In genomic region chr10:122587099-122587725, GRCh38 we compare ENCODE assay signal across 16 cellular contexts. TPM values are rescaled to one million over a fixed set of nuclear protein-coding genes. Genes with fewer than 3 reads are reported as not detected.
DNase-seq lines count a peak whose midpoint lies in the region; ATAC-seq and TF ChIP-seq lines count a peak whose summit lies in the region.
"Had no signal": no experiment of that assay in that cellular context is flagged by ENCODE, and none has a peak within 500 bp of the region (broad histone marks: within the 10 kb centered on the region; RNA-seq: fewer than 3 reads in every experiment).

No MANE protein-coding gene starts in this region.

- H3K4me1 ChIP-seq in HEK293 (ENCODE audit: control insufficient read depth, insufficient read depth, low read length) (no peaks in the 10 kb centered on the region), osteoblast (ENCODE audit: insufficient read depth, low read length) (no peaks in the 10 kb centered on the region), sigmoid colon (no peaks in the 10 kb centered on the region)
- H3K4me1 ChIP-seq: Caco-2 had no signal

- no peaks in the 10 kb centered on the region for H3K9me3 Mint-ChIP-seq in chondrocyte (ENCODE audit: low read depth)
- H3K9me3 Mint-ChIP-seq in effector memory CD8-positive, alpha-beta T cell: no peaks in the 10 kb centered on the region
- H3K9me3 Mint-ChIP-seq: CD8-positive, alpha-beta memory T cell had no signal

- no peak for TF ChIP-seq POLR2A in sigmoid colon (IDR thresholded peaks at IDR 0.05)

- no peaks in the 10 kb centered on the region for H4K20me1 ChIP-seq in osteoblast (ENCODE audit: insufficient read depth, low read length)

- no peak overlapping the region for H2AFZ ChIP-seq in osteoblast (ENCODE audit: low read length)

- POLR2A ChIA-PET in HEK293 (lab: Yijun Ruan, JAX): no interaction called here

- H3K4me2 ChIP-seq in osteoblast (ENCODE audit: insufficient read depth, low read length): no peak overlapping the region

- H3K79me2 ChIP-seq in osteoblast (ENCODE audit: insufficient read depth, low read length): no peaks in the 10 kb centered on the region

- no peak overlapping the region for H3K4me3 Mint-ChIP-seq in chondrocyte (ENCODE audit: unreplicated experiment)
- H3K4me3 Mint-ChIP-seq in effector memory CD8-positive, alpha-beta T cell: no peak overlapping the region
- H3K4me3 Mint-ChIP-seq: CD14-positive monocyte; CD8-positive, alpha-beta memory T cell had no signal

- H3K9me3 ChIP-seq in HEK293 (ENCODE audit: control insufficient read depth, insufficient read depth, low read depth, low read length) (no peaks in the 10 kb centered on the region), osteoblast (ENCODE audit: low read depth, low read length) (no peaks in the 10 kb centered on the region), sigmoid colon (no peaks in the 10 kb centered on the region)
- H3K9me3 ChIP-seq: Caco-2 had no signal

- no peaks in the 10 kb centered on the region for H3K36me3 ChIP-seq in HEK293 (ENCODE audit: control insufficient read depth in 2 of 2, insufficient read depth in 1 of 2, low read length in 2 of 2)
- no peaks in the 10 kb centered on the region for H3K36me3 ChIP-seq in osteoblast (ENCODE audit: insufficient read depth, low read length)
- H3K36me3 ChIP-seq in sigmoid colon: no peaks in the 10 kb centered on the region

- no peak overlapping the region for H3K27ac Mint-ChIP-seq in chondrocyte (ENCODE audit: unreplicated experiment)
- no peak overlapping the region for H3K27ac Mint-ChIP-seq in effector memory CD8-positive, alpha-beta T cell

- peaks cover 18% of the 10 kb centered on the region for H3K27me3 Mint-ChIP-seq in chondrocyte (ENCODE audit: low read depth)
- peaks cover 4 to 35% of the 10 kb centered on the region in 2 donors for H3K27me3 Mint-ChIP-seq in effector memory CD8-positive, alpha-beta T cell

- WGBS in sigmoid colon, 2 donors: 88% methylated on average over 6 of the region's 6 CpGs

- no peak for TF ChIP-seq CTCF in HEK293 (tag by site-specific recombination; IDR thresholded peaks at IDR 0.05)
- no peak for TF ChIP-seq CTCF in chondrocyte (IDR thresholded peaks at IDR 0.05)
- TF ChIP-seq CTCF in osteoblast (IDR thresholded peaks at IDR 0.05; ENCODE audit: extremely low read depth, low read depth, low read length): no peak
- TF ChIP-seq CTCF in sigmoid colon (IDR thresholded peaks at IDR 0.05): no peak

- CTCF ChIA-PET in HEK293 (lab: Yijun Ruan, JAX): no interaction called here

- H3K4me1 Mint-ChIP-seq in chondrocyte (ENCODE audit: low read depth): no peaks in the 10 kb centered on the region
- H3K4me1 Mint-ChIP-seq in effector memory CD8-positive, alpha-beta T cell (ENCODE audit: low read depth in 2 of 2): no peaks in the 10 kb centered on the region
- H3K4me1 Mint-ChIP-seq: CD14-positive monocyte; CD8-positive, alpha-beta memory T cell had no signal

- TF ChIP-seq EP300 in Ishikawa (IDR thresholded peaks at IDR 0.05; ENCODE audit: borderline replicate concordance) (peak; percentile 77), sigmoid colon (IDR thresholded peaks at IDR 0.05) (no peak)

- ATAC-seq in GM21423 (IDR thresholded peaks at IDR 0.05; ENCODE audit: unreplicated experiment): no peak
- no peak for ATAC-seq in effector memory CD8-positive, alpha-beta T cell (replicated peaks)
- ATAC-seq: HCT116 had no signal

- no peak overlapping the region for H3K4me3 ChIP-seq in HEK293 (ENCODE audit: low read depth, low read length)
- H3K4me3 ChIP-seq in osteoblast (ENCODE audit: insufficient read depth, low read length): no peak overlapping the region
- no peak overlapping the region for H3K4me3 ChIP-seq in sigmoid colon

- peaks cover 3% of the 10 kb centered on the region for H3K27me3 ChIP-seq in osteoblast (ENCODE audit: insufficient read depth, low read length)
- no peaks in the 10 kb centered on the region for H3K27me3 ChIP-seq in sigmoid colon

- intact Hi-C loops in sigmoid colon (cut with DNase I): no loop called here

- no peak overlapping the region for H3K27ac ChIP-seq in HEK293 (ENCODE audit: extremely low read depth, low read depth, low read length)
- no peak overlapping the region for H3K27ac ChIP-seq in osteoblast (ENCODE audit: low read depth, low read length)
- H3K27ac ChIP-seq in sigmoid colon: no peak overlapping the region
- H3K27ac ChIP-seq: HL-60 had no signal

- no peaks in the 10 kb centered on the region for H3K36me3 Mint-ChIP-seq in chondrocyte (ENCODE audit: low read depth)
- no peaks in the 10 kb centered on the region for H3K36me3 Mint-ChIP-seq in effector memory CD8-positive, alpha-beta T cell (ENCODE audit: insufficient read depth)
- H3K36me3 Mint-ChIP-seq: CD14-positive monocyte; CD8-positive, alpha-beta memory T cell had no signal

- no peak for TF ChIP-seq RAD21 in Ishikawa (IDR thresholded peaks at IDR 0.05; ENCODE audit: low read depth)

- DNase-seq in chondrocyte (ENCODE audit: low spot score) (peak; percentile 42), osteoblast (ENCODE audit: insufficient read length, low spot score, missing footprints) (peak; percentile 43), sigmoid colon (no peak)
- no peak for DNase-seq in effector memory CD8-positive, alpha-beta T cell
- DNase-seq: Caco-2; CD8-positive, alpha-beta memory T cell; DND-41; GDM1; IMR-90 had no signal

TF ChIP-seq in HEK293, 187 proteins besides CTCF, POLR2A, EP300 and RAD21:
- peak; percentile 56; the same call in 1 of the 2 replicates for TF ChIP-seq KLF17 (tag by site-specific recombination; IDR thresholded peaks at IDR 0.05)
- no peak for TF ChIP-seq ZNF658 (tag by site-specific recombination; IDR thresholded peaks at IDR 0.05)
- no peak for TF ChIP-seq ZNF837 (tag by site-specific recombination; IDR thresholded peaks at IDR 0.05)

TF ChIP-seq in Ishikawa, 13 proteins besides CTCF, POLR2A, EP300 and RAD21:
- TF ChIP-seq TCF12 (IDR thresholded peaks at IDR 0.05; ENCODE audit: low read depth) (0 out of 2 replicates have a peak, but pooled peaks have one; percentile 43), TEAD4 (IDR thresholded peaks at IDR 0.05) (peak; percentile 40; the same call in 1 of the 2 replicates), NFIC (IDR thresholded peaks at IDR 0.05) (no peak; the same call in 1 of the 2 replicates)
- TF ChIP-seq, protein P1, sequence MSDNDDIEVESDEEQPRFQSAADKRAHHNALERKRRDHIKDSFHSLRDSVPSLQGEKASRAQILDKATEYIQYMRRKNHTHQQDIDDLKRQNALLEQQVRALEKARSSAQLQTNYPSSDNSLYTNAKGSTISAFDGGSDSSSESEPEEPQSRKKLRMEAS (IDR thresholded peaks at IDR 0.05): peak; percentile 35; the same call in 1 of the 2 replicates

RNA-seq across cellular contexts. Expression of gene DMBT1, which starts 26.7 kb away (rescaled TPM):
- total RNA-seq in chondrocyte (0.13 to 0.34 TPM (median 0.17 TPM) in 3 replicates), osteoblast (under 0.01 and 0.29 TPM in 2 replicates), sigmoid colon (under 1 TPM in 2 of 4 donors, not detected in 2; under 0.01 TPM)
- 100 to 1,000 TPM in 1 of 3 donors, 1 to 10 TPM in 2; 1.2 to 677 (median 7.2) TPM for polyA plus RNA-seq in sigmoid colon
- total RNA-seq: A673; Caco-2; CD8-positive, alpha-beta memory T cell had no signal
- polyA plus RNA-seq: CD14-positive monocyte; CD8-positive, alpha-beta memory T cell; IMR-90 had no signal

Comparison
In these comparisons a context has a peak if more than half of its experiments do, and no peak if none do; other contexts are left out.
1. DNase-seq: peak in chondrocyte (single experiment) and osteoblast (single experiment); none in sigmoid colon (single experiment) and effector memory CD8-positive, alpha-beta T cell (0 of 3).